1 cellular context compared by ENCODE assay signal in genomic region chr12:96167492-96167891, GRCh38.
TF ChIP-seq lines count a peak whose summit lies in the region.

No MANE protein-coding gene starts in this region.

TF ChIP-seq in HEK293, 187 proteins besides CTCF, POLR2A, EP300 and RAD21 (continued from another document):
- TF ChIP-seq TSHZ1 (tag by site-specific recombination; IDR thresholded peaks at IDR 0.05; ENCODE audit: borderline replicate concordance) = no peak
- peak; percentile 74; the same call in 1 of the 2 replicates for TF ChIP-seq SCRT1 (tag by site-specific recombination; IDR thresholded peaks at IDR 0.05; ENCODE audit: borderline replicate concordance)
- TF ChIP-seq ZNF362 (tag by site-specific recombination; IDR thresholded peaks at IDR 0.05) = no peak
- TF ChIP-seq YY2 (tag by site-specific recombination; IDR thresholded peaks at IDR 0.05) = no peak
- TF ChIP-seq ZNF157 (tag by site-specific recombination; IDR thresholded peaks at IDR 0.05) = no peak
- TF ChIP-seq ZNF138 (tag by site-specific recombination; IDR thresholded peaks at IDR 0.05; ENCODE audit: borderline replicate concordance) = no peak
- TF ChIP-seq ZNF140 (tag by site-specific recombination; IDR thresholded peaks at IDR 0.05) = no peak
- TF ChIP-seq FEZF1 (tag by site-specific recombination; IDR thresholded peaks at IDR 0.05) = no peak
- TF ChIP-seq KLF10 (tag by site-specific recombination; IDR thresholded peaks at IDR 0.05) = no peak
- peak; percentile 64 for TF ChIP-seq ZIC2 (tag by site-specific recombination; IDR thresholded peaks at IDR 0.05)
- no peak for TF ChIP-seq ZNF292 (tag by site-specific recombination; IDR thresholded peaks at IDR 0.05; ENCODE audit: borderline replicate concordance, low read depth)
- TF ChIP-seq GLIS2 (tag by site-specific recombination; IDR thresholded peaks at IDR 0.05) = no peak
- TF ChIP-seq ZSCAN5A (tag by site-specific recombination; IDR thresholded peaks at IDR 0.05) = no peak
